Comparison of ENCODE assay signal across 1 cellular context in the genomic region with DNA sequence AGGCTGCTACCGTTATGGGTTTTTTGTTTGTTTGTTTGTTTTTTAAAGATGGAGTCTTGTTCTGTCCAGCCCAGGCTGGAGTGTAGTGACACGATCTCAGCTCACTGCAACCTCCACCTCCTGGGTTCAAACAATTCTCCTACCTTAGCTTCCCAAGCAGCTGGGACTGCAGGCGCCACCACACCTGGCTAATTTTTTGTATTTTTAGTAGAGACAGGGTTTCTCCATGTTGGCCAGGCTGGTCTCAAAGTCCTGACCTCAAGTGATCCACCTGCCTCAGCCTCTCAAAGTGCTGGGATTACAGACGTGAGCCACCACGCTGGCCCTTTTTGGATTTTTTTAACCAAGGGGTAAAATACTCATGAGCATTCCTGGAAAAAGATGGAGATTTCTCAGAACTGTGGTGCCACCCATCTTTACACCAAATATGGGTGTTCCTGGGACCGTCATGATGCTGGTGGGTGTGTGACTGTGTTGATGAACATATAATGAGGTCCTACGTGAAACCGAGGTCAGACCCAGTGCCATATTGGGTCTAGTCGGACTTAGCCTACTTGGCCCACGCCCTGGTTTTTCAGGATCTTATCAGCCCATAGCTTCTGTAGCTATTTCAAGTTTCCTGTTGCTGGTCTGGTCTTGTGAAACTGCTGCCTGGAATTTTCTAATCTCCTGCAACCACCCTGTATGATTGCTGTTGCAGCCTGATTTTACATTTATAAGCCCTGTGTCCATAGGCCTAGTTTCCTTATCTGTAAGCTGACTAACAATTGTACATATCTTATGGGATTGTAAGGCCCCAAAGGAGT.
A peak's percentile ranks its signal among the peaks of the same experiment; 100 is the strongest.
TF ChIP-seq lines count a peak whose summit lies in the region.

No MANE protein-coding gene starts in this region.

TF ChIP-seq in K562, 482 proteins besides CTCF, POLR2A, EP300 and RAD21 (continued from another document):
- TF ChIP-seq ZNF512 (tag; IDR thresholded peaks at IDR 0.05) = no peak
- TF ChIP-seq, protein P1, sequence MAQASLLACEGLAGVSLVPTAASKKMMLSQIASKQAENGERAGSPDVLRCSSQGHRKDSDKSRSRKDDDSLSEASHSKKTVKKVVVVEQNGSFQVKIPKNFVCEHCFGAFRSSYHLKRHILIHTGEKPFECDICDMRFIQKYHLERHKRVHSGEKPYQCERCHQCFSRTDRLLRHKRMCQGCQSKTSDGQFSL (CRISPR knock-in tag; IDR thresholded peaks at IDR 0.05) = no peak
- TF ChIP-seq, protein P1 (tag; IDR thresholded peaks at IDR 0.05) = no peak
- TF ChIP-seq KDM5B (IDR thresholded peaks at IDR 0.05; ENCODE audit: insufficient replicate concordance, low read depth, low read length) = peak; percentile 66
- TF ChIP-seq PML (IDR thresholded peaks at IDR 0.05; ENCODE audit: low read length) = peak; percentile 99
- peak; percentile 89 for TF ChIP-seq MGA (IDR thresholded peaks at IDR 0.05)
- peak; percentile 47; the same call in 1 of the 2 replicates for TF ChIP-seq HCFC1 (IDR thresholded peaks at IDR 0.05; ENCODE audit: low read depth, low read length)
- peak; percentile 100 for TF ChIP-seq TEAD4 (IDR thresholded peaks at IDR 0.05; ENCODE audit: low read length)
- peak; percentile 87; the same call in 1 of the 2 replicates for TF ChIP-seq TEAD4 (CRISPR knock-in tag; IDR thresholded peaks at IDR 0.05; ENCODE audit: borderline replicate concordance)
- TF ChIP-seq BCOR (IDR thresholded peaks at IDR 0.05) = no peak
- TF ChIP-seq ARID3A (IDR thresholded peaks at IDR 0.05; ENCODE audit: borderline replicate concordance, low read depth, low read length) = peak; percentile 100
- peak; percentile 20; the same call in 1 of the 2 replicates for TF ChIP-seq ZNF239 (CRISPR knock-in tag; IDR thresholded peaks at IDR 0.05)
- peak; percentile 98 for TF ChIP-seq TAL1 (IDR thresholded peaks at IDR 0.05)
- 0 out of 2 replicates have a peak, but pooled peaks have one; percentile 14 for TF ChIP-seq SIN3B (IDR thresholded peaks at IDR 0.05; ENCODE audit: low read depth)
- peak; percentile 86; the same call in 1 of the 2 replicates for TF ChIP-seq EGR1 (conservative IDR thresholded peaks at IDR 0.05)
- TF ChIP-seq NR4A1 (CRISPR knock-in tag; IDR thresholded peaks at IDR 0.05) = no peak
- TF ChIP-seq NR4A1 (tag; IDR thresholded peaks at IDR 0.05) = peak; percentile 77
- TF ChIP-seq CEBPG (CRISPR knock-in tag; IDR thresholded peaks at IDR 0.05) = peak; percentile 89
- TF ChIP-seq CEBPG (tag; conservative IDR thresholded peaks at IDR 0.05 in 1 of 2, IDR thresholded peaks at IDR 0.05 in 1 of 2) = peak; percentile 93 to 96
- TF ChIP-seq POLR3A (IDR thresholded peaks at IDR 0.05; ENCODE audit: borderline replicate concordance, extremely low read depth, insufficient read depth, insufficient read length) = no peak
- TF ChIP-seq, protein P2, sequence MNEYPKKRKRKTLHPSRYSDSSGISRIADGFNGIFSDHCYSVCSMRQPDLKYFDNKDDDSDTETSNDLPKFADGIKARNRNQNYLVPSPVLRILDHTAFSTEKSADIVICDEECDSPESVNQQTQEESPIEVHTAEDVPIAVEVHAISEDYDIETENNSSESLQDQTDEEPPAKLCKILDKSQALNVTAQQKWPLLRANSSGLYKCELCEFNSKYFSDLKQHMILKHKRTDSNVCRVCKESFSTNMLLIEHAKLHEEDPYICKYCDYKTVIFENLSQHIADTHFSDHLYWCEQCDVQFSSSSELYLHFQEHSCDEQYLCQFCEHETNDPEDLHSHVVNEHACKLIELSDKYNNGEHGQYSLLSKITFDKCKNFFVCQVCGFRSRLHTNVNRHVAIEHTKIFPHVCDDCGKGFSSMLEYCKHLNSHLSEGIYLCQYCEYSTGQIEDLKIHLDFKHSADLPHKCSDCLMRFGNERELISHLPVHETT (CRISPR knock-in tag; conservative IDR thresholded peaks at IDR 0.05 in 1 of 2, IDR thresholded peaks at IDR 0.05 in 1 of 2) = peak in 1 of 2 experiments; percentile 93; a peak in 2 of 4 replicates
- no peak for TF ChIP-seq FUS (optimal IDR thresholded peaks at IDR 0.05; ENCODE audit: low read depth, low read length)
- no peak for TF ChIP-seq MYBL2 (IDR thresholded peaks at IDR 0.05; ENCODE audit: low read depth)
- no peak for TF ChIP-seq MYBL2 (CRISPR knock-in tag; IDR thresholded peaks at IDR 0.05; ENCODE audit: borderline replicate concordance)
- TF ChIP-seq, protein P3, sequence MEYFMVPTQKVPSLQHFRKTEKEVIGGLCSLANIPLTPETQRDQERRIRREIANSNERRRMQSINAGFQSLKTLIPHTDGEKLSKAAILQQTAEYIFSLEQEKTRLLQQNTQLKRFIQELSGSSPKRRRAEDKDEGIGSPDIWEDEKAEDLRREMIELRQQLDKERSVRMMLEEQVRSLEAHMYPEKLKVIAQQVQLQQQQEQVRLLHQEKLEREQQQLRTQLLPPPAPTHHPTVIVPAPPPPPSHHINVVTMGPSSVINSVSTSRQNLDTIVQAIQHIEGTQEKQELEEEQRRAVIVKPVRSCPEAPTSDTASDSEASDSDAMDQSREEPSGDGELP (CRISPR knock-in tag; IDR thresholded peaks at IDR 0.05; ENCODE audit: borderline replicate concordance) = peak; percentile 69
- peak; percentile 34; the same call in 1 of the 2 replicates for TF ChIP-seq PKNOX1 (IDR thresholded peaks at IDR 0.05)
- TF ChIP-seq, protein P4, sequence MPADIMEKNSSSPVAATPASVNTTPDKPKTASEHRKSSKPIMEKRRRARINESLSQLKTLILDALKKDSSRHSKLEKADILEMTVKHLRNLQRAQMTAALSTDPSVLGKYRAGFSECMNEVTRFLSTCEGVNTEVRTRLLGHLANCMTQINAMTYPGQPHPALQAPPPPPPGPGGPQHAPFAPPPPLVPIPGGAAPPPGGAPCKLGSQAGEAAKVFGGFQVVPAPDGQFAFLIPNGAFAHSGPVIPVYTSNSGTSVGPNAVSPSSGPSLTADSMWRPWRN (IDR thresholded peaks at IDR 0.05; ENCODE audit: low read depth) = peak; percentile 95
- peak; percentile 88 for TF ChIP-seq ZNF589 (CRISPR knock-in tag; IDR thresholded peaks at IDR 0.05; ENCODE audit: low read depth)
- TF ChIP-seq ZNF584 (CRISPR knock-in tag; IDR thresholded peaks at IDR 0.05; ENCODE audit: low read depth) = peak; percentile 77
